ENCODE assay signal across 1 cellular context in the genomic region with DNA sequence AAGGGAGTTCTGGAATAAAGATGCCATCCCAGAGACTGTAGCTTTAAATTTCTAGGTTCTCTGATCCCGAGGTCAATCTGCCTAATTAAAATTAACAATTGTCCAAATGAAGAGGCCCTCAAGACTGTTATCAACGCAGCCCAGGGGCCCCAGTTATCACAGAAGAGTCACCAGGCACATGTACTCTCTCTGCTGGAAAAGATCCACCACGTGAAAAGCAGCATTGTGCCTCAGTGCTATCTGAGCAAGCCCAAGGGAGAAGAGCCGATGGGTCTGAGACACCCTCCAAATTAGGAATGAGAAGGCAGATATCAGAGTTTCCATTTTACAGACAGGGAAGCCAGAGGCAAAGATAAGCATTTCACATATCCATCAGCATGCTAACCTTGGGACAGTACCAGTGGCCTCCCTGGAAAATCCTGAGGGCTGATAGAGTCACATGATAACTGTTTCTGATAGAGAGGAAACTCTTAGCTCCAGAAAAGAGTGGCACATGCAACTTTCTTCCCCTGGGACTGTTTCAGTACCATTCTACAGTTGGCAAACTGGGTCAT.
A peak's percentile ranks its signal among the peaks of the same experiment; 100 is the strongest.
TF ChIP-seq lines count a peak whose summit lies in the region.

No MANE protein-coding gene starts in this region.

TF ChIP-seq in K562, 482 proteins besides CTCF, POLR2A, EP300 and RAD21 (continues in another document):
- TF ChIP-seq CEBPG (CRISPR knock-in tag; IDR thresholded peaks at IDR 0.05) (no peak), CEBPG (tag; conservative IDR thresholded peaks at IDR 0.05 in 1 of 2, IDR thresholded peaks at IDR 0.05 in 1 of 2) (no peak), SOX6 (IDR thresholded peaks at IDR 0.05) (peak; percentile 51; the same call in 1 of the 2 replicates), FOSL1 (tag; conservative IDR thresholded peaks at IDR 0.05) (peak; percentile 46), ADNP (tag; IDR thresholded peaks at IDR 0.05) (peak; percentile 76), SP1 (CRISPR knock-in tag; IDR thresholded peaks at IDR 0.05) (0 out of 2 replicates have a peak, but pooled peaks have one; percentile 26), MAX (CRISPR knock-in tag; IDR thresholded peaks at IDR 0.05) (0 out of 2 replicates have a peak, but pooled peaks have one; percentile 39), ARID1B (IDR thresholded peaks at IDR 0.05) (0 out of 2 replicates have a peak, but pooled peaks have one; percentile 17), CBX1 (IDR thresholded peaks at IDR 0.05; ENCODE audit: low read depth) (no peak), HDAC8 (tag; IDR thresholded peaks at IDR 0.05) (no peak), CCNT2 (IDR thresholded peaks at IDR 0.05; ENCODE audit: borderline replicate concordance, extremely low read depth, insufficient read length, low read depth, low read length) (peak; percentile 22), ZBTB17 (CRISPR knock-in tag; IDR thresholded peaks at IDR 0.05) (no peak), L3MBTL2 (IDR thresholded peaks at IDR 0.05) (peak; percentile 56; the same call in 1 of the 2 replicates), TAL1 (IDR thresholded peaks at IDR 0.05) (peak; percentile 44), ZNF445 (CRISPR knock-in tag; IDR thresholded peaks at IDR 0.05; ENCODE audit: low read depth) (no peak), RUNX1 (IDR thresholded peaks at IDR 0.05; ENCODE audit: low read depth) (no peak), CSDE1 (IDR thresholded peaks at IDR 0.05) (no peak), PPARD (CRISPR knock-in tag; IDR thresholded peaks at IDR 0.05) (no peak), ZNF347 (CRISPR knock-in tag; IDR thresholded peaks at IDR 0.05; ENCODE audit: low read depth) (no peak), ZKSCAN1 (IDR thresholded peaks at IDR 0.05; ENCODE audit: low read depth, low read length) (no peak), ZFX (CRISPR knock-in tag; IDR thresholded peaks at IDR 0.05) (peak; percentile 42; the same call in 1 of the 2 replicates), LEF1 (IDR thresholded peaks at IDR 0.05) (no peak), POU5F1 (IDR thresholded peaks at IDR 0.05; ENCODE audit: borderline replicate concordance, low read depth, low read length, partially characterized antibody) (no peak), JUN (IDR thresholded peaks at IDR 0.05; ENCODE audit: borderline replicate concordance, low read depth, low read length) (no peak), JUN (CRISPR knock-in tag; IDR thresholded peaks at IDR 0.05; ENCODE audit: borderline replicate concordance) (no peak), TCF3 (CRISPR knock-in tag; IDR thresholded peaks at IDR 0.05) (peak; percentile 51), CTBP1 (IDR thresholded peaks at IDR 0.05; ENCODE audit: borderline replicate concordance) (peak; percentile 15; the same call in 1 of the 2 replicates), FOXM1 (IDR thresholded peaks at IDR 0.05; ENCODE audit: low read depth) (no peak), FOXM1 (CRISPR knock-in tag; IDR thresholded peaks at IDR 0.05; ENCODE audit: low read depth) (no peak), MECOM (CRISPR knock-in tag; IDR thresholded peaks at IDR 0.05) (no peak), TFE3 (CRISPR knock-in tag; IDR thresholded peaks at IDR 0.05) (peak; percentile 71), FOXP1 (CRISPR knock-in tag; IDR thresholded peaks at IDR 0.05) (no peak), MEIS2 (IDR thresholded peaks at IDR 0.05; ENCODE audit: partially characterized antibody) (peak; percentile 8), ZNF274 (IDR thresholded peaks at IDR 0.05; ENCODE audit: borderline replicate concordance, low read depth, low read length) (no peak), TRIM24 (IDR thresholded peaks at IDR 0.05) (no peak), CBFA2T3 (IDR thresholded peaks at IDR 0.05) (peak; percentile 74), ZBTB40 (IDR thresholded peaks at IDR 0.05) (no peak), ZBTB40 (CRISPR knock-in tag; IDR thresholded peaks at IDR 0.05) (no peak), CBFA2T2 (conservative IDR thresholded peaks at IDR 0.05) (peak; percentile 53; the same call in 1 of the 2 replicates)
- TF ChIP-seq, protein P1, sequence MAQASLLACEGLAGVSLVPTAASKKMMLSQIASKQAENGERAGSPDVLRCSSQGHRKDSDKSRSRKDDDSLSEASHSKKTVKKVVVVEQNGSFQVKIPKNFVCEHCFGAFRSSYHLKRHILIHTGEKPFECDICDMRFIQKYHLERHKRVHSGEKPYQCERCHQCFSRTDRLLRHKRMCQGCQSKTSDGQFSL (CRISPR knock-in tag; IDR thresholded peaks at IDR 0.05): no peak
- TF ChIP-seq, protein P1 (tag; IDR thresholded peaks at IDR 0.05): no peak
- TF ChIP-seq, protein P2, sequence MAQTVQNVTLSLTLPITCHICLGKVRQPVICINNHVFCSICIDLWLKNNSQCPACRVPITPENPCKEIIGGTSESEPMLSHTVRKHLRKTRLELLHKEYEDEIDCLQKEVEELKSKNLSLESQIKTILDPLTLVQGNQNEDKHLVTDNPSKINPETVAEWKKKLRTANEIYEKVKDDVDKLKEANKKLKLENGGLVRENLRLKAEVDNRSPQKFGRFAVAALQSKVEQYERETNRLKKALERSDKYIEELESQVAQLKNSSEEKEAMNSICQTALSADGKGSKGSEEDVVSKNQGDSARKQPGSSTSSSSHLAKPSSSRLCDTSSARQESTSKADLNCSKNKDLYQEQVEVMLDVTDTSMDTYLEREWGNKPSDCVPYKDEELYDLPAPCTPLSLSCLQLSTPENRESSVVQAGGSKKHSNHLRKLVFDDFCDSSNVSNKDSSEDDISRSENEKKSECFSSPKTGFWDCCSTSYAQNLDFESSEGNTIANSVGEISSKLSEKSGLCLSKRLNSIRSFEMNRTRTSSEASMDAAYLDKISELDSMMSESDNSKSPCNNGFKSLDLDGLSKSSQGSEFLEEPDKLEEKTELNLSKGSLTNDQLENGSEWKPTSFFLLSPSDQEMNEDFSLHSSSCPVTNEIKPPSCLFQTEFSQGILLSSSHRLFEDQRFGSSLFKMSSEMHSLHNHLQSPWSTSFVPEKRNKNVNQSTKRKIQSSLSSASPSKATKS (CRISPR knock-in tag; IDR thresholded peaks at IDR 0.05): no peak
- TF ChIP-seq, protein P3, sequence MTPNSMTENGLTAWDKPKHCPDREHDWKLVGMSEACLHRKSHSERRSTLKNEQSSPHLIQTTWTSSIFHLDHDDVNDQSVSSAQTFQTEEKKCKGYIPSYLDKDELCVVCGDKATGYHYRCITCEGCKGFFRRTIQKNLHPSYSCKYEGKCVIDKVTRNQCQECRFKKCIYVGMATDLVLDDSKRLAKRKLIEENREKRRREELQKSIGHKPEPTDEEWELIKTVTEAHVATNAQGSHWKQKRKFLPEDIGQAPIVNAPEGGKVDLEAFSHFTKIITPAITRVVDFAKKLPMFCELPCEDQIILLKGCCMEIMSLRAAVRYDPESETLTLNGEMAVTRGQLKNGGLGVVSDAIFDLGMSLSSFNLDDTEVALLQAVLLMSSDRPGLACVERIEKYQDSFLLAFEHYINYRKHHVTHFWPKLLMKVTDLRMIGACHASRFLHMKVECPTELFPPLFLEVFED (CRISPR knock-in tag; conservative IDR thresholded peaks at IDR 0.05): no peak
- TF ChIP-seq, protein P4, sequence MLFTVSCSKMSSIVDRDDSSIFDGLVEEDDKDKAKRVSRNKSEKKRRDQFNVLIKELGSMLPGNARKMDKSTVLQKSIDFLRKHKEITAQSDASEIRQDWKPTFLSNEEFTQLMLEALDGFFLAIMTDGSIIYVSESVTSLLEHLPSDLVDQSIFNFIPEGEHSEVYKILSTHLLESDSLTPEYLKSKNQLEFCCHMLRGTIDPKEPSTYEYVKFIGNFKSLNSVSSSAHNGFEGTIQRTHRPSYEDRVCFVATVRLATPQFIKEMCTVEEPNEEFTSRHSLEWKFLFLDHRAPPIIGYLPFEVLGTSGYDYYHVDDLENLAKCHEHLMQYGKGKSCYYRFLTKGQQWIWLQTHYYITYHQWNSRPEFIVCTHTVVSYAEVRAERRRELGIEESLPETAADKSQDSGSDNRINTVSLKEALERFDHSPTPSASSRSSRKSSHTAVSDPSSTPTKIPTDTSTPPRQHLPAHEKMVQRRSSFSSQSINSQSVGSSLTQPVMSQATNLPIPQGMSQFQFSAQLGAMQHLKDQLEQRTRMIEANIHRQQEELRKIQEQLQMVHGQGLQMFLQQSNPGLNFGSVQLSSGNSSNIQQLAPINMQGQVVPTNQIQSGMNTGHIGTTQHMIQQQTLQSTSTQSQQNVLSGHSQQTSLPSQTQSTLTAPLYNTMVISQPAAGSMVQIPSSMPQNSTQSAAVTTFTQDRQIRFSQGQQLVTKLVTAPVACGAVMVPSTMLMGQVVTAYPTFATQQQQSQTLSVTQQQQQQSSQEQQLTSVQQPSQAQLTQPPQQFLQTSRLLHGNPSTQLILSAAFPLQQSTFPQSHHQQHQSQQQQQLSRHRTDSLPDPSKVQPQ (CRISPR knock-in tag; IDR thresholded peaks at IDR 0.05; ENCODE audit: borderline replicate concordance): 0 out of 2 replicates have a peak, but pooled peaks have one; percentile 36
